Comparison of ENCODE assay signal across 8 cellular contexts in the genomic region with DNA sequence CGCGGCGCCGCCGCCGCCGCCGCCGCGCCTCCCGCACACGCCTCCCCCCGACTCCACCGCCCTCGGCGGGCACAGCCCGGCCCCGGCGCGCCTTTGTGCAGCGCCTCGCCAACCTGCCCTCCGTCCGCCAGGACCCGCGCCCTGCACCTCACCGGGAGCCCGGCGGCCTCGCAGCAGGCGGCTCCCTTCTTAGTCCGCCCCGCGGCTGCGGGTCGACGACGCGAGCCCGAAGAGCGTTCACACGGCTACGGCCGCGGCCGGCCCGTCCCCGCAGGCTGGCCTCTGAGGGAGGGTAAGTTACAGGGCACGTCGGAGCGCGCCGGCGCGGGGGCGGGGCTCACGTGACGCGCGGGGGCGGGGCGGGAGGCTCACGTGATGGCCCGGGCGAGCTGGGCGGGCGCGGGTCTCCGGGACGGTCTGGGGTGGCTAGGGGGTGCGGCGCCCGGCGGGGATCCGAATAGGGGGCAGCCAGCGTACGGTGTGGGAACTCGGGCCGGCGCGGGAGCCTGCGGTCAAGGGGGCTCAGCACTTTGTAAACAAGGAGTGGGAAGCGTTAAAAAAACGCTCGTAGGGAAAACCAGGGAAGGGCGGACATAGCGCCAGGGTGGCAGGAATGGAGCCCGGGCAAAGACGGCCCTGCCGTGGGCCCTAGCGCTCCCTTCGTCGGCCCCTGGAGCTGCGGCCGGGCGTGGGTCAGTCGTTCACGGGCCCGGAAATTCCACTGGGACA. TPM values are rescaled to one million over a fixed set of nuclear protein-coding genes. Genes with fewer than 3 reads are reported as not detected.
A peak's percentile ranks its signal among the peaks of the same experiment; 100 is the strongest.
DNase-seq lines count a peak whose midpoint lies in the region; TF ChIP-seq lines count a peak whose summit lies in the region.

A gene with protein sequence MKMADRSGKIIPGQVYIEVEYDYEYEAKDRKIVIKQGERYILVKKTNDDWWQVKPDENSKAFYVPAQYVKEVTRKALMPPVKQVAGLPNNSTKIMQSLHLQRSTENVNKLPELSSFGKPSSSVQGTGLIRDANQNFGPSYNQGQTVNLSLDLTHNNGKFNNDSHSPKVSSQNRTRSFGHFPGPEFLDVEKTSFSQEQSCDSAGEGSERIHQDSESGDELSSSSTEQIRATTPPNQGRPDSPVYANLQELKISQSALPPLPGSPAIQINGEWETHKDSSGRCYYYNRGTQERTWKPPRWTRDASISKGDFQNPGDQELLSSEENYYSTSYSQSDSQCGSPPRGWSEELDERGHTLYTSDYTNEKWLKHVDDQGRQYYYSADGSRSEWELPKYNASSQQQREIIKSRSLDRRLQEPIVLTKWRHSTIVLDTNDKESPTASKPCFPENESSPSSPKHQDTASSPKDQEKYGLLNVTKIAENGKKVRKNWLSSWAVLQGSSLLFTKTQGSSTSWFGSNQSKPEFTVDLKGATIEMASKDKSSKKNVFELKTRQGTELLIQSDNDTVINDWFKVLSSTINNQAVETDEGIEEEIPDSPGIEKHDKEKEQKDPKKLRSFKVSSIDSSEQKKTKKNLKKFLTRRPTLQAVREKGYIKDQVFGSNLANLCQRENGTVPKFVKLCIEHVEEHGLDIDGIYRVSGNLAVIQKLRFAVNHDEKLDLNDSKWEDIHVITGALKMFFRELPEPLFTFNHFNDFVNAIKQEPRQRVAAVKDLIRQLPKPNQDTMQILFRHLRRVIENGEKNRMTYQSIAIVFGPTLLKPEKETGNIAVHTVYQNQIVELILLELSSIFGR (minus strand): TSS at position 301 of the 729 bp plus-strand sequence. CDS start 19,976 bp downstream, outside the sequence.

- peak; percentile 95 to 97 for TF ChIP-seq POLR2A in uterus (IDR thresholded peaks at IDR 0.05)

- no peaks in the 10 kb centered on the region for H3K27me3 ChIP-seq in uterus

- H3K4me3 ChIP-seq in GM12865 (ENCODE audit: low read depth, low read length) = peak within 1 kb of the TSS; percentile 95
- peak within 1 kb of the TSS; percentile 78 for H3K4me3 ChIP-seq in HEK293 (ENCODE audit: low read depth, low read length)
- peak within 1 kb of the TSS; percentile 82 for H3K4me3 ChIP-seq in astrocyte of the cerebellum (ENCODE audit: low read depth, low read length)
- H3K4me3 ChIP-seq in uterus = peak within 1 kb of the TSS; percentile 75 to 94

- H3K9me3 ChIP-seq in HEK293 (ENCODE audit: control insufficient read depth, insufficient read depth, low read depth, low read length) (no peaks in the 10 kb centered on the region), uterus (no peaks in the 10 kb centered on the region)

- intact Hi-C loops in uterus (cut with DNase I; ENCODE audit: low total_unique reads) = no loop called here

- H3K27ac ChIP-seq in HEK293 (ENCODE audit: extremely low read depth, low read depth, low read length) (peak within 1 kb of the TSS; percentile 92), uterus (peak within 1 kb of the TSS; percentile 93 to 96)

- H3K36me3 ChIP-seq in HEK293 (ENCODE audit: control insufficient read depth in 2 of 2, insufficient read depth in 1 of 2, low read length in 2 of 2) (no peaks in the 10 kb centered on the region), uterus (no peaks in the 10 kb centered on the region)

- POLR2A ChIA-PET in HEK293 (lab: Yijun Ruan, JAX) = interaction anchor here (1.3 to 1.8 kb wide), 3 partner anchors 12 to 66 kb away, joined by 3 to 11 read pairs (median 4); no protein-coding TSS in a partner anchor

- H3K4me1 ChIP-seq in HEK293 (ENCODE audit: control insufficient read depth, insufficient read depth, low read length) (peaks cover 13% of the 10 kb centered on the region), uterus (no peaks in the 10 kb centered on the region)

- CTCF ChIA-PET in HEK293 (lab: Yijun Ruan, JAX) = interaction anchor here (0.7 kb wide), 1 partner anchor 274 kb away, joined by 3 read pairs; no protein-coding TSS in a partner anchor

- DNase-seq in GM12865 (ENCODE audit: low read depth) (peak; percentile 90), MV-4-11 (lab: John Stamatoyannopoulos, UW) (peak; percentile 67), T-helper 22 cell (ENCODE audit: low read depth) (peak; percentile 67), astrocyte of the cerebellum (ENCODE audit: low read depth) (peak; percentile 44), hepatic stellate cell (ENCODE audit: low spot score) (peak; percentile 74), renal cortical epithelial cell (ENCODE audit: low read depth) (no peak), uterus (peak; percentile 89 to 93)

- TF ChIP-seq CTCF in GM12865 (IDR thresholded peaks at IDR 0.05; ENCODE audit: insufficient read depth, low read depth, low read length, missing control alignments) = no peak
- no peak for TF ChIP-seq CTCF in HEK293 (tag by site-specific recombination; IDR thresholded peaks at IDR 0.05)
- TF ChIP-seq CTCF in astrocyte of the cerebellum (IDR thresholded peaks at IDR 0.05; ENCODE audit: low read depth, low read length, missing control alignments) = no peak
- no peak for TF ChIP-seq CTCF in uterus (IDR thresholded peaks at IDR 0.05)

- in situ Hi-C loops in astrocyte of the cerebellum (cut with HindIII; ENCODE audit: low sequenced_read_pairs) = no loop called here

TF ChIP-seq in HEK293, 187 proteins besides CTCF, POLR2A, EP300 and RAD21 (continues in another document):
- TF ChIP-seq TCF7L2 (IDR thresholded peaks at IDR 0.05; ENCODE audit: borderline replicate concordance, low read depth, low read length) = no peak
- TF ChIP-seq, protein P1, sequence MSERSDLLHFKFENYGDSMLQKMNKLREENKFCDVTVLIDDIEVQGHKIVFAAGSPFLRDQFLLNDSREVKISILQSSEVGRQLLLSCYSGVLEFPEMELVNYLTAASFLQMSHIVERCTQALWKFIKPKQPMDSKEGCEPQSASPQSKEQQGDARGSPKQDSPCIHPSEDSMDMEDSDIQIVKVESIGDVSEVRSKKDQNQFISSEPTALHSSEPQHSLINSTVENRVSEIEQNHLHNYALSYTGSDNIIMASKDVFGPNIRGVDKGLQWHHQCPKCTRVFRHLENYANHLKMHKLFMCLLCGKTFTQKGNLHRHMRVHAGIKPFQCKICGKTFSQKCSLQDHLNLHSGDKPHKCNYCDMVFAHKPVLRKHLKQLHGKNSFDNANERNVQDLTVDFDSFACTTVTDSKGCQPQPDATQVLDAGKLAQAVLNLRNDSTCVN (tag by site-specific recombination; optimal IDR thresholded peaks at IDR 0.05) = peak; percentile 61
- TF ChIP-seq, protein P2, sequence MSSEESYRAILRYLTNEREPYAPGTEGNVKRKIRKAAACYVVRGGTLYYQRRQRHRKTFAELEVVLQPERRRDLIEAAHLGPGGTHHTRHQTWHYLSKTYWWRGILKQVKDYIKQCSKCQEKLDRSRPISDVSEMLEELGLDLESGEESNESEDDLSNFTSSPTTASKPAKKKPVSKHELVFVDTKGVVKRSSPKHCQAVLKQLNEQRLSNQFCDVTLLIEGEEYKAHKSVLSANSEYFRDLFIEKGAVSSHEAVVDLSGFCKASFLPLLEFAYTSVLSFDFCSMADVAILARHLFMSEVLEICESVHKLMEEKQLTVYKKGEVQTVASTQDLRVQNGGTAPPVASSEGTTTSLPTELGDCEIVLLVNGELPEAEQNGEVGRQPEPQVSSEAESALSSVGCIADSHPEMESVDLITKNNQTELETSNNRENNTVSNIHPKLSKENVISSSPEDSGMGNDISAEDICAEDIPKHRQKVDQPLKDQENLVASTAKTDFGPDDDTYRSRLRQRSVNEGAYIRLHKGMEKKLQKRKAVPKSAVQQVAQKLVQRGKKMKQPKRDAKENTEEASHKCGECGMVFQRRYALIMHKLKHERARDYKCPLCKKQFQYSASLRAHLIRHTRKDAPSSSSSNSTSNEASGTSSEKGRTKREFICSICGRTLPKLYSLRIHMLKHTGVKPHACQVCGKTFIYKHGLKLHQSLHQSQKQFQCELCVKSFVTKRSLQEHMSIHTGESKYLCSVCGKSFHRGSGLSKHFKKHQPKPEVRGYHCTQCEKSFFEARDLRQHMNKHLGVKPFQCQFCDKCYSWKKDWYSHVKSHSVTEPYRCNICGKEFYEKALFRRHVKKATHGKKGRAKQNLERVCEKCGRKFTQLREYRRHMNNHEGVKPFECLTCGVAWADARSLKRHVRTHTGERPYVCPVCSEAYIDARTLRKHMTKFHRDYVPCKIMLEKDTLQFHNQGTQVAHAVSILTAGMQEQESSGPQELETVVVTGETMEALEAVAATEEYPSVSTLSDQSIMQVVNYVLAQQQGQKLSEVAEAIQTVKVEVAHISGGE (tag by site-specific recombination; conservative IDR thresholded peaks at IDR 0.05; ENCODE audit: low read depth) = peak; percentile 57; the same call in 1 of the 2 replicates
- TF ChIP-seq, protein P3, sequence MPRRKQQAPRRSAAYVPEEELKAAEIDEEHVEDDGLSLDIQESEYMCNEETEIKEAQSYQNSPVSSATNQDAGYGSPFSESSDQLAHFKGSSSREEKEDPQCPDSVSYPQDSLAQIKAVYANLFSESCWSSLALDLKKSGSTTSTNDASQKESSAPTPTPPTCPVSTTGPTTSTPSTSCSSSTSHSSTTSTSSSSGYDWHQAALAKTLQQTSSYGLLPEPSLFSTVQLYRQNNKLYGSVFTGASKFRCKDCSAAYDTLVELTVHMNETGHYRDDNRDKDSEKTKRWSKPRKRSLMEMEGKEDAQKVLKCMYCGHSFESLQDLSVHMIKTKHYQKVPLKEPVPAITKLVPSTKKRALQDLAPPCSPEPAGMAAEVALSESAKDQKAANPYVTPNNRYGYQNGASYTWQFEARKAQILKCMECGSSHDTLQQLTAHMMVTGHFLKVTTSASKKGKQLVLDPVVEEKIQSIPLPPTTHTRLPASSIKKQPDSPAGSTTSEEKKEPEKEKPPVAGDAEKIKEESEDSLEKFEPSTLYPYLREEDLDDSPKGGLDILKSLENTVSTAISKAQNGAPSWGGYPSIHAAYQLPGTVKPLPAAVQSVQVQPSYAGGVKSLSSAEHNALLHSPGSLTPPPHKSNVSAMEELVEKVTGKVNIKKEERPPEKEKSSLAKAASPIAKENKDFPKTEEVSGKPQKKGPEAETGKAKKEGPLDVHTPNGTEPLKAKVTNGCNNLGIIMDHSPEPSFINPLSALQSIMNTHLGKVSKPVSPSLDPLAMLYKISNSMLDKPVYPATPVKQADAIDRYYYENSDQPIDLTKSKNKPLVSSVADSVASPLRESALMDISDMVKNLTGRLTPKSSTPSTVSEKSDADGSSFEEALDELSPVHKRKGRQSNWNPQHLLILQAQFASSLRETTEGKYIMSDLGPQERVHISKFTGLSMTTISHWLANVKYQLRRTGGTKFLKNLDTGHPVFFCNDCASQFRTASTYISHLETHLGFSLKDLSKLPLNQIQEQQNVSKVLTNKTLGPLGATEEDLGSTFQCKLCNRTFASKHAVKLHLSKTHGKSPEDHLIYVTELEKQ (tag by site-specific recombination; IDR thresholded peaks at IDR 0.05; ENCODE audit: borderline replicate concordance) = no peak
- TF ChIP-seq TRIM28 (IDR thresholded peaks at IDR 0.05; ENCODE audit: borderline replicate concordance, low read length) = no peak
- no peak for TF ChIP-seq ZNF114 (tag by site-specific recombination; IDR thresholded peaks at IDR 0.05)
- no peak for TF ChIP-seq ZNF24 (tag by site-specific recombination; IDR thresholded peaks at IDR 0.05)
- TF ChIP-seq ZNF654 (tag by site-specific recombination; IDR thresholded peaks at IDR 0.05; ENCODE audit: low read depth) = no peak
- no peak for TF ChIP-seq ZNF248 (tag by site-specific recombination; IDR thresholded peaks at IDR 0.05)
- peak; percentile 68; the same call in 1 of the 2 replicates for TF ChIP-seq KLF8 (tag by site-specific recombination; IDR thresholded peaks at IDR 0.05)

RNA-seq across cellular contexts. Expression of the gene that starts here (rescaled TPM):
- 44.3 and 50.5 TPM in 2 replicates for total RNA-seq in renal cortical epithelial cell
- total RNA-seq in uterus = 10 to 100 TPM; 37.7 to 82.5 (median 57.3) TPM
